In genomic region chr5:81759632-81760005, GRCh38 we compare ENCODE assay signal across 1 cellular context.
TF ChIP-seq lines count a peak whose summit lies in the region.

No MANE protein-coding gene starts in this region.

TF ChIP-seq in WTC11, 78 proteins besides CTCF, POLR2A, EP300 and RAD21 (continued from another document):
- TF ChIP-seq FOXP4 (CRISPR knock-in tag; IDR thresholded peaks at IDR 0.05), result no peak
- no peak for TF ChIP-seq ZNF317 (CRISPR knock-in tag; IDR thresholded peaks at IDR 0.05; ENCODE audit: borderline replicate concordance, low read depth)
- TF ChIP-seq GTF2I (CRISPR knock-in tag; conservative IDR thresholded peaks at IDR 0.05), result no peak
- no peak for TF ChIP-seq FOXK1 (CRISPR knock-in tag; IDR thresholded peaks at IDR 0.05)
- TF ChIP-seq ELF4 (CRISPR knock-in tag; IDR thresholded peaks at IDR 0.05; ENCODE audit: low read depth), result no peak
- TF ChIP-seq ZNF121 (CRISPR knock-in tag; IDR thresholded peaks at IDR 0.05), result no peak
- TF ChIP-seq IRF2 (CRISPR knock-in tag; IDR thresholded peaks at IDR 0.05; ENCODE audit: borderline replicate concordance, low read depth), result no peak
- TF ChIP-seq PRRX2 (CRISPR knock-in tag; IDR thresholded peaks at IDR 0.05), result no peak
- no peak for TF ChIP-seq CBFB (CRISPR knock-in tag; IDR thresholded peaks at IDR 0.05; ENCODE audit: low read depth)
- TF ChIP-seq SMAD3 (CRISPR knock-in tag; IDR thresholded peaks at IDR 0.05; ENCODE audit: borderline replicate concordance), result no peak
- TF ChIP-seq FOXP1 (CRISPR knock-in tag; IDR thresholded peaks at IDR 0.05; ENCODE audit: borderline replicate concordance), result no peak
- no peak for TF ChIP-seq ZNF671 (CRISPR knock-in tag; IDR thresholded peaks at IDR 0.05)
- no peak for TF ChIP-seq CREB1 (CRISPR knock-in tag; IDR thresholded peaks at IDR 0.05)
